Comparison of ENCODE assay signal across 2 cellular contexts in the genomic region with DNA sequence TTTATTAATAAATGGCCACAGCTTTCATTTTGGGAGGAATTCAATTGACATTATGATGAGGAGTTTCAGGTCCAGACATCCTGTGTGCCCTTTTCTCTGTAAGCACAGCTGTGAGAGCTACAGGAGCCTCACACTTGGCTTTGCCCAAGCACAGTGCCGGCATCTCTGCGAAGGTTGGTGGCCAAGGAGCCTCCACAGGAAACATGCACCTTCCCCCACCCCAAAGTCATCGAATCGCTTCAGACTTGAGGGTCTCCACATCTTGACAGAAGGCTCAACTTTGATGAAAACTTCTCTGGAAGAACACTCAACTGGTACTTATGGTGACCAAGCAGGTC.
TF ChIP-seq lines count a peak whose summit lies in the region.

No MANE protein-coding gene starts in this region.

TF ChIP-seq in SK-N-SH, 30 proteins besides CTCF, POLR2A, EP300 and RAD21 (continued from another document):
- TF ChIP-seq, protein P1, sequence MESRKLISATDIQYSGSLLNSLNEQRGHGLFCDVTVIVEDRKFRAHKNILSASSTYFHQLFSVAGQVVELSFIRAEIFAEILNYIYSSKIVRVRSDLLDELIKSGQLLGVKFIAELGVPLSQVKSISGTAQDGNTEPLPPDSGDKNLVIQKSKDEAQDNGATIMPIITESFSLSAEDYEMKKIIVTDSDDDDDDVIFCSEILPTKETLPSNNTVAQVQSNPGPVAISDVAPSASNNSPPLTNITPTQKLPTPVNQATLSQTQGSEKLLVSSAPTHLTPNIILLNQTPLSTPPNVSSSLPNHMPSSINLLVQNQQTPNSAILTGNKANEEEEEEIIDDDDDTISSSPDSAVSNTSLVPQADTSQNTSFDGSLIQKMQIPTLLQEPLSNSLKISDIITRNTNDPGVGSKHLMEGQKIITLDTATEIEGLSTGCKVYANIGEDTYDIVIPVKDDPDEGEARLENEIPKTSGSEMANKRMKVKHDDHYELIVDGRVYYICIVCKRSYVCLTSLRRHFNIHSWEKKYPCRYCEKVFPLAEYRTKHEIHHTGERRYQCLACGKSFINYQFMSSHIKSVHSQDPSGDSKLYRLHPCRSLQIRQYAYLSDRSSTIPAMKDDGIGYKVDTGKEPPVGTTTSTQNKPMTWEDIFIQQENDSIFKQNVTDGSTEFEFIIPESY (IDR thresholded peaks at IDR 0.05; ENCODE audit: borderline replicate concordance, low read depth), result no peak
- TF ChIP-seq EZH2phosphoT487 (IDR thresholded peaks at IDR 0.05; ENCODE audit: borderline replicate concordance, low read depth), result no peak
- TF ChIP-seq FOSL2 (IDR thresholded peaks at IDR 0.05; ENCODE audit: borderline replicate concordance, low read depth), result no peak
- TF ChIP-seq ELF1 (IDR thresholded peaks at IDR 0.05), result no peak
- no peak for TF ChIP-seq FOXJ3 (CRISPR knock-in tag; IDR thresholded peaks at IDR 0.05)
- no peak for TF ChIP-seq NFIC (IDR thresholded peaks at IDR 0.05; ENCODE audit: borderline replicate concordance)
- TF ChIP-seq GATA2 (CRISPR knock-in tag; IDR thresholded peaks at IDR 0.05), result no peak
- TF ChIP-seq SMC3 (IDR thresholded peaks at IDR 0.05; ENCODE audit: low read depth, low read length), result no peak
- no peak for TF ChIP-seq RCOR1 (IDR thresholded peaks at IDR 0.05; ENCODE audit: low read length)
- no peak for TF ChIP-seq RFX5 (IDR thresholded peaks at IDR 0.05; ENCODE audit: low read length)
- TF ChIP-seq JUND (IDR thresholded peaks at IDR 0.05), result no peak
TF ChIP-seq in SK-N-SH: peak in this region for 0.

TF ChIP-seq in SK-N-SH treated with all-trans-retinoic acid at 6 μM for 48 hours, 23 proteins besides CTCF, POLR2A, EP300 and RAD21 (continued from another document):
- no peak for TF ChIP-seq CSDC2 (CRISPR knock-in tag; IDR thresholded peaks at IDR 0.05)
- TF ChIP-seq, protein P2, sequence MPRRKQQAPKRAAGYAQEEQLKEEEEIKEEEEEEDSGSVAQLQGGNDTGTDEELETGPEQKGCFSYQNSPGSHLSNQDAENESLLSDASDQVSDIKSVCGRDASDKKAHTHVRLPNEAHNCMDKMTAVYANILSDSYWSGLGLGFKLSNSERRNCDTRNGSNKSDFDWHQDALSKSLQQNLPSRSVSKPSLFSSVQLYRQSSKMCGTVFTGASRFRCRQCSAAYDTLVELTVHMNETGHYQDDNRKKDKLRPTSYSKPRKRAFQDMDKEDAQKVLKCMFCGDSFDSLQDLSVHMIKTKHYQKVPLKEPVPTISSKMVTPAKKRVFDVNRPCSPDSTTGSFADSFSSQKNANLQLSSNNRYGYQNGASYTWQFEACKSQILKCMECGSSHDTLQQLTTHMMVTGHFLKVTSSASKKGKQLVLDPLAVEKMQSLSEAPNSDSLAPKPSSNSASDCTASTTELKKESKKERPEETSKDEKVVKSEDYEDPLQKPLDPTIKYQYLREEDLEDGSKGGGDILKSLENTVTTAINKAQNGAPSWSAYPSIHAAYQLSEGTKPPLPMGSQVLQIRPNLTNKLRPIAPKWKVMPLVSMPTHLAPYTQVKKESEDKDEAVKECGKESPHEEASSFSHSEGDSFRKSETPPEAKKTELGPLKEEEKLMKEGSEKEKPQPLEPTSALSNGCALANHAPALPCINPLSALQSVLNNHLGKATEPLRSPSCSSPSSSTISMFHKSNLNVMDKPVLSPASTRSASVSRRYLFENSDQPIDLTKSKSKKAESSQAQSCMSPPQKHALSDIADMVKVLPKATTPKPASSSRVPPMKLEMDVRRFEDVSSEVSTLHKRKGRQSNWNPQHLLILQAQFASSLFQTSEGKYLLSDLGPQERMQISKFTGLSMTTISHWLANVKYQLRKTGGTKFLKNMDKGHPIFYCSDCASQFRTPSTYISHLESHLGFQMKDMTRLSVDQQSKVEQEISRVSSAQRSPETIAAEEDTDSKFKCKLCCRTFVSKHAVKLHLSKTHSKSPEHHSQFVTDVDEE (CRISPR knock-in tag; IDR thresholded peaks at IDR 0.05), result no peak
